ENCODE assay signal across 20 cellular contexts in genomic region chr22:30582788-30583575, GRCh38. TPM values are rescaled to one million over a fixed set of nuclear protein-coding genes. Genes with fewer than 3 reads are reported as not detected.
DNase-seq lines count a peak whose midpoint lies in the region; ATAC-seq and TF ChIP-seq lines count a peak whose summit lies in the region.
"Had no signal": no experiment of that assay in that cellular context is flagged by ENCODE, and none has a peak within 500 bp of the region (broad histone marks: within the 10 kb centered on the region; RNA-seq: fewer than 3 reads in every experiment).

No MANE protein-coding gene starts in this region.

- peak overlapping the region; percentile 38 for H3K27ac ChIP-seq in HUES48 (ENCODE audit: low read depth, low read length)
- no peak overlapping the region for H3K27ac ChIP-seq in body of pancreas
- H3K27ac ChIP-seq: Peyer's patch, right lobe of liver, thoracic aorta had no signal

- DNase-seq in endothelial cell (ENCODE audit: low spot score) (peak; percentile 55), posterior cingulate gyrus (peak in 7 of 10 donors; percentile 29 to 94 (median 48)), NCI-H1930 (lab: John Stamatoyannopoulos, UW) (no peak), body of pancreas (no peak), NCI-H446 (lab: John Stamatoyannopoulos, UW) (no peak)
- DNase-seq: activated T-cell treated with anti-CD3 and anti-CD28 coated beads, Interleukin-2, amount 50 U/mL, for 1 hour; AML-193; foreskin fibroblast; MV-4-11; NCI-H2081; NCI-H748 treated with DMSO at 0.1 percent for 48 hours; right lobe of liver; SK-N-SH had no signal

- no peak overlapping the region for H3K4me3 Mint-ChIP-seq in endothelial cell (ENCODE audit: unreplicated experiment)
- H3K4me3 Mint-ChIP-seq: activated naive CD8-positive, alpha-beta T cell; IgD-negative memory B cell; nephron had no signal

- H3K27me3 Mint-ChIP-seq in endothelial cell (ENCODE audit: unreplicated experiment) = peaks cover 2% of the 10 kb centered on the region
- H3K27me3 Mint-ChIP-seq: activated naive CD8-positive, alpha-beta T cell; IgD-negative memory B cell had no signal

- H3K27ac Mint-ChIP-seq in endothelial cell (ENCODE audit: unreplicated experiment) = peak overlapping the region; percentile 89
- H3K27ac Mint-ChIP-seq: activated naive CD8-positive, alpha-beta T cell; IgD-negative memory B cell; nephron had no signal

- H3K4me1 Mint-ChIP-seq in endothelial cell (ENCODE audit: unreplicated experiment) = peaks cover 19% of the 10 kb centered on the region
- H3K4me1 Mint-ChIP-seq: nephron had no signal

- no peak for TF ChIP-seq CTCF in endothelial cell (IDR thresholded peaks at IDR 0.05; ENCODE audit: unreplicated experiment)
- TF ChIP-seq CTCF in body of pancreas (IDR thresholded peaks at IDR 0.05) = no peak

- 78 to 93% methylated on average over 12 to 14 of the region's 14 CpGs for WGBS in body of pancreas, 2 donors

- ATAC-seq in body of pancreas = no peak

- H3K9me3 Mint-ChIP-seq in endothelial cell (ENCODE audit: unreplicated experiment) = no peaks in the 10 kb centered on the region
- H3K9me3 Mint-ChIP-seq: IgD-negative memory B cell, nephron had no signal

- no peaks in the 10 kb centered on the region for H3K9me3 ChIP-seq in HUES48 (ENCODE audit: control insufficient read depth, insufficient read depth, low read length)
- no peaks in the 10 kb centered on the region for H3K9me3 ChIP-seq in body of pancreas
- H3K9me3 ChIP-seq: Peyer's patch, right lobe of liver, SK-N-SH, thoracic aorta had no signal

- intact Hi-C loops in posterior cingulate gyrus (cut with DNase I) = no loop called here
- intact Hi-C loops in body of pancreas (cut with DNase I) = no loop called here

- peaks cover 99% of the 10 kb centered on the region for H3K36me3 ChIP-seq in HUES48 (ENCODE audit: control insufficient read depth, insufficient read depth, low read length)
- peaks cover 41 to 72% of the 10 kb centered on the region in 2 donors for H3K36me3 ChIP-seq in body of pancreas (replicated peaks in 1 of 2; ENCODE audit: insufficient read depth in 1 of 2, low read depth in 2 of 2)

- no peaks in the 10 kb centered on the region for H3K4me1 ChIP-seq in HUES48 (ENCODE audit: control insufficient read depth, insufficient read depth, low read length)
- H3K4me1 ChIP-seq in body of pancreas = no peaks in the 10 kb centered on the region
- H3K4me1 ChIP-seq: Peyer's patch, right lobe of liver had no signal

- no peak overlapping the region for H3K4me3 ChIP-seq in HUES48 (ENCODE audit: low read depth, low read length)
- no peak overlapping the region for H3K4me3 ChIP-seq in body of pancreas
- H3K4me3 ChIP-seq: Peyer's patch, right lobe of liver, thoracic aorta had no signal

- peaks cover 42% of the 10 kb centered on the region for H3K36me3 Mint-ChIP-seq in endothelial cell (ENCODE audit: low read depth, unreplicated experiment)

- H3K9ac ChIP-seq in HUES48 (ENCODE audit: low read depth, low read length) = no peak overlapping the region
- H3K9ac ChIP-seq: SK-N-SH had no signal

- H3K27me3 ChIP-seq in HUES48 (ENCODE audit: control insufficient read depth, insufficient read depth, low read length) (no peaks in the 10 kb centered on the region), body of pancreas (no peaks in the 10 kb centered on the region)
- H3K27me3 ChIP-seq: Peyer's patch, right lobe of liver had no signal

- no peak for TF ChIP-seq POLR2A in body of pancreas (IDR thresholded peaks at IDR 0.05)

RNA-seq across cellular contexts. Expression of gene GAL3ST1, which starts 8.5 kb away (rescaled TPM):
- total RNA-seq in endothelial cell (ENCODE audit: unreplicated experiment) = 3.0 TPM
- 10 to 100 TPM in 1 of 2 donors, 1 to 10 TPM in 1; 3.4 to 13.8 TPM for total RNA-seq in body of pancreas

RNA-seq across cellular contexts. Expression of gene PES1, which starts 8.7 kb away (rescaled TPM):
- total RNA-seq in endothelial cell (ENCODE audit: unreplicated experiment) (84.0 TPM), body of pancreas (10 to 100 TPM; 45.5 to 50.1 TPM)

RNA-seq across cellular contexts. Expression of gene TCN2, which starts 24.0 kb away (rescaled TPM):
- total RNA-seq in endothelial cell (ENCODE audit: unreplicated experiment) (59.5 TPM), body of pancreas (10 to 100 TPM; 14.8 to 16.3 TPM)

RNA-seq across cellular contexts. Expression of gene SEC14L6, which starts 36.4 kb away (rescaled TPM):
- total RNA-seq in endothelial cell (ENCODE audit: unreplicated experiment) (1.4 TPM), body of pancreas (1 to 10 TPM in 1 of 2 donors, under 1 TPM in 1; 0.99 to 2.1 TPM)
- total RNA-seq: lung microvascular endothelial cell had no signal

RNA-seq across cellular contexts. Expression of gene SLC35E4, which starts 52.6 kb away (rescaled TPM):
- total RNA-seq in endothelial cell (ENCODE audit: unreplicated experiment) = 8.4 TPM
- 1 to 10 TPM in 1 of 2 donors, under 1 TPM in 1; 0.99 to 3.4 TPM for total RNA-seq in body of pancreas

Comparison
In these comparisons a context has a peak if more than half of its experiments do, and no peak if none do; other contexts are left out.
1. DNase-seq: peak in endothelial cell (single experiment) and posterior cingulate gyrus (7 of 10); none in NCI-H1930 (0 of 2), body of pancreas (0 of 4) and NCI-H446 (0 of 2).